ENCODE assay signal across 25 cellular contexts in the genomic region with DNA sequence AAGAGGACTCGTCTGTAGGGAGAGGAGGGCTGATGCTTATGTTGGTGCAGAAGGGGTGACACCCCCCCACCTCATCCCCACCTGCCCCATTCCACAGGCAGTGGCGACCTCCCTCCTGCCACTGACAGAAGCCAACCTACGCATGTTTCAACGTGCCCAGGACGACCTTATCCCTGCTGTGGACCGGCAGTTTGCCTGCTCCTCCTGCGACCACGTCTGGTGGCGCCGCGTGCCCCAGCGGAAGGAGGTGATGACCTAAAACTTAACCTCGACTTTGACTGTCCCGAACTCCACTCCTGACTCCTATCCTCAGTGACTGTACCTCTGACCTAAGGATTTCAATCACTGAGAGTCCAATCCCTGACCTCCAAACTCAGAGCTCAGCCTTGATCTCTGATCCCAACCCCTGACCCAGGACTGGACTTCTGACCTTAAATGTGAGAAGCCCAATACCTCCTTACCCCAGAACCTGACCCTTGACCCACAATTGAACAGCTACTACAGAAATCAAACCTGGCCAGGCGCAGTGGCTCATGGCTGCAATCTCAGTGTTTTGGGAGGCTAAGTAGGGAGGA. TPM values are rescaled to one million over a fixed set of nuclear protein-coding genes. Genes with fewer than 3 reads are reported as not detected.
DNase-seq lines count a peak whose midpoint lies in the region; ATAC-seq and TF ChIP-seq lines count a peak whose summit lies in the region.
"Had no signal": no experiment of that assay in that cellular context is flagged by ENCODE, and none has a peak within 500 bp of the region (broad histone marks: within the 10 kb centered on the region; RNA-seq: fewer than 3 reads in every experiment).

No MANE protein-coding gene starts in this region.

- no peaks in the 10 kb centered on the region for H3K27me3 Mint-ChIP-seq in activated CD8-positive, alpha-beta memory T cell treated with anti-CD3 and anti-CD28 coated beads, Interleukin-2, amount 10 ng/mL, durations not matched to agents 7 days and 5 days
- H3K27me3 Mint-ChIP-seq in activated T-helper 17 cell treated with anti-CD3 and anti-CD28 coated beads, Interleukin-2, amount 50 U/mL, for 72 hours, result no peaks in the 10 kb centered on the region

- no peak overlapping the region for H2AFZ ChIP-seq in osteoblast (ENCODE audit: low read length)

- peaks cover 41% of the 10 kb centered on the region for H3K4me1 Mint-ChIP-seq in activated CD8-positive, alpha-beta memory T cell treated with anti-CD3 and anti-CD28 coated beads, Interleukin-2, amount 10 ng/mL, durations not matched to agents 7 days and 5 days
- peaks cover 7% of the 10 kb centered on the region for H3K4me1 Mint-ChIP-seq in activated T-helper 17 cell treated with anti-CD3 and anti-CD28 coated beads, Interleukin-2, amount 50 U/mL, for 72 hours

- CTCF ChIA-PET in activated CD8-positive, alpha-beta memory T cell treated with anti-CD3 and anti-CD28 coated beads, Interleukin-2, amount 10 ng/mL, durations not matched to agents 7 days and 5 days (lab: Charles Lee), result interaction anchor here (1.0 kb wide), 3 partner anchors 9 to 14 kb away, joined by 3 to 6 read pairs (median 4); no protein-coding TSS in a partner anchor

- H3K4me1 ChIP-seq in osteoblast (ENCODE audit: insufficient read depth, low read length) (peaks cover 3% of the 10 kb centered on the region), prostate gland (replicated peaks) (no peaks in the 10 kb centered on the region)
- H3K4me1 ChIP-seq: BE2C, upper lobe of right lung had no signal

- TF ChIP-seq CTCF in osteoblast (IDR thresholded peaks at IDR 0.05; ENCODE audit: extremely low read depth, low read depth, low read length) (no peak), GM13976 (IDR thresholded peaks at IDR 0.05; ENCODE audit: borderline replicate concordance, control extremely low read depth, extremely low read depth, insufficient read depth, missing control alignments) (no peak), prostate gland (IDR thresholded peaks at IDR 0.05) (no peak)

- intact Hi-C loops in prostate gland (cut with DNase I), result no loop called here

- peaks cover 4% of the 10 kb centered on the region for H4K20me1 ChIP-seq in osteoblast (ENCODE audit: insufficient read depth, low read length)

- H3K4me2 ChIP-seq in osteoblast (ENCODE audit: insufficient read depth, low read length), result no peak overlapping the region

- H3K27ac ChIP-seq in osteoblast (ENCODE audit: low read depth, low read length) (no peak overlapping the region), prostate gland (no peak overlapping the region)
- H3K27ac ChIP-seq: brain microvascular endothelial cell, heart left ventricle, HL-60, neutrophil, upper lobe of right lung had no signal

- H3K4me3 Mint-ChIP-seq in activated CD8-positive, alpha-beta memory T cell treated with anti-CD3 and anti-CD28 coated beads, Interleukin-2, amount 10 ng/mL, durations not matched to agents 7 days and 5 days, result no peak overlapping the region
- H3K4me3 Mint-ChIP-seq in activated T-helper 17 cell treated with anti-CD3 and anti-CD28 coated beads, Interleukin-2, amount 50 U/mL, for 72 hours, result no peak overlapping the region
- H3K4me3 Mint-ChIP-seq: WTC11 had no signal

- H3K27ac Mint-ChIP-seq in activated CD8-positive, alpha-beta memory T cell treated with anti-CD3 and anti-CD28 coated beads, Interleukin-2, amount 10 ng/mL, durations not matched to agents 7 days and 5 days, result peak overlapping the region; percentile 37
- peak overlapping the region; percentile 58 for H3K27ac Mint-ChIP-seq in activated T-helper 17 cell treated with anti-CD3 and anti-CD28 coated beads, Interleukin-2, amount 50 U/mL, for 72 hours
- H3K27ac Mint-ChIP-seq: WTC11 had no signal

- H3K9me3 ChIP-seq in osteoblast (ENCODE audit: low read depth, low read length), result no peaks in the 10 kb centered on the region
- H3K9me3 ChIP-seq in prostate gland, result no peaks in the 10 kb centered on the region
- H3K9me3 ChIP-seq: BE2C, neutrophil, upper lobe of right lung had no signal

- 77% methylated on average over 15 of the region's 15 CpGs for WGBS in prostate gland

- H3K4me3 ChIP-seq in osteoblast (ENCODE audit: insufficient read depth, low read length) (no peak overlapping the region), prostate gland (no peak overlapping the region)
- H3K4me3 ChIP-seq: heart left ventricle, upper lobe of right lung had no signal

- H3K9me3 Mint-ChIP-seq in activated CD8-positive, alpha-beta memory T cell treated with anti-CD3 and anti-CD28 coated beads, Interleukin-2, amount 10 ng/mL, durations not matched to agents 7 days and 5 days (ENCODE audit: low read depth), result no peaks in the 10 kb centered on the region
- no peaks in the 10 kb centered on the region for H3K9me3 Mint-ChIP-seq in activated T-helper 17 cell treated with anti-CD3 and anti-CD28 coated beads, Interleukin-2, amount 50 U/mL, for 72 hours
- H3K9me3 Mint-ChIP-seq: WTC11 had no signal

- no peak for ATAC-seq in activated CD8-positive, alpha-beta memory T cell treated with anti-CD3 and anti-CD28 coated beads, Interleukin-2, amount 10 ng/mL, durations not matched to agents 7 days and 5 days
- ATAC-seq in activated T-helper 17 cell treated with anti-CD3 and anti-CD28 coated beads, Interleukin-2, amount 50 U/mL, for 72 hours (replicated peaks), result no peak
- ATAC-seq: heart left ventricle, upper lobe of right lung, WTC11 had no signal

- no peaks in the 10 kb centered on the region for H3K27me3 ChIP-seq in osteoblast (ENCODE audit: insufficient read depth, low read length)
- no peaks in the 10 kb centered on the region for H3K27me3 ChIP-seq in prostate gland (replicated peaks; ENCODE audit: insufficient read depth)
- H3K27me3 ChIP-seq: brain microvascular endothelial cell, heart left ventricle, neutrophil, upper lobe of right lung had no signal

- TF ChIP-seq POLR2A in GM18951 (IDR thresholded peaks at IDR 0.05; ENCODE audit: extremely low read depth, insufficient read depth, insufficient read length) (peak; percentile 28), prostate gland (IDR thresholded peaks at IDR 0.05) (no peak)

- H3K79me2 ChIP-seq in osteoblast (ENCODE audit: insufficient read depth, low read length), result no peaks in the 10 kb centered on the region

- no peak for DNase-seq in activated CD8-positive, alpha-beta memory T cell treated with anti-CD3 and anti-CD28 coated beads, Interleukin-2, amount 10 ng/mL, durations not matched to agents 7 days and 5 days
- no peak for DNase-seq in activated CD8-positive, alpha-beta memory T cell treated with anti-CD3 and anti-CD28 coated beads, Interleukin-2, amount 50 U/mL, for 4 hours
- DNase-seq in osteoblast (ENCODE audit: insufficient read length, low spot score, missing footprints) (peak; percentile 82), GM13976 (ENCODE audit: low spot score) (no peak), prostate gland (ENCODE audit: low spot score) (no peak), GM19240 (ENCODE audit: insufficient read length, low spot score) (no peak)
- DNase-seq: BE2C; brain microvascular endothelial cell; COR-L47; effector CD8-positive, alpha-beta T cell; erythroblast; foreskin fibroblast; heart left ventricle; mammary epithelial cell; NCI-H1105; NCI-H2029 treated with DMSO at 0.1 percent for 48 hours; NCI-H226; NCI-H774; T1000; upper lobe of right lung had no signal

- in situ Hi-C loops in GM18951 (cut with MboI; ENCODE audit: low sequenced_read_pairs, unreplicated experiment), result no loop called here
- in situ Hi-C loops in GM13976 (cut with MboI; ENCODE audit: low sequenced_read_pairs, unreplicated experiment), result no loop called here

- H3K36me3 ChIP-seq in osteoblast (ENCODE audit: insufficient read depth, low read length) (peaks cover 9% of the 10 kb centered on the region), prostate gland (no peaks in the 10 kb centered on the region)
- H3K36me3 ChIP-seq: BE2C had no signal

- H3K36me3 Mint-ChIP-seq in activated CD8-positive, alpha-beta memory T cell treated with anti-CD3 and anti-CD28 coated beads, Interleukin-2, amount 10 ng/mL, durations not matched to agents 7 days and 5 days, result peaks cover 58% of the 10 kb centered on the region
- H3K36me3 Mint-ChIP-seq in activated T-helper 17 cell treated with anti-CD3 and anti-CD28 coated beads, Interleukin-2, amount 50 U/mL, for 72 hours (ENCODE audit: low read depth), result peaks cover 70% of the 10 kb centered on the region

RNA-seq across cellular contexts. Expression of a gene that starts 3.8 kb away (rescaled TPM):
- 100 to 1,000 TPM in 1 of 2 experiments, 10 to 100 TPM in 1; 95.3 to 146 TPM for total RNA-seq in activated CD8-positive, alpha-beta memory T cell treated with anti-CD3 and anti-CD28 coated beads, Interleukin-2, amount 10 ng/mL, durations not matched to agents 7 days and 5 days
- total RNA-seq in activated T-helper 17 cell treated with anti-CD3 and anti-CD28 coated beads, Interleukin-2, amount 50 U/mL, for 72 hours, result 10 to 100 TPM; 52.5 to 65.0 TPM
- total RNA-seq in osteoblast, result 20.6 and 22.4 TPM in 2 replicates
- total RNA-seq in prostate gland, result 10 to 100 TPM; 23.5 to 36.0 TPM

RNA-seq across cellular contexts. Expression of a gene that starts 12.6 kb away (rescaled TPM):
- total RNA-seq in activated CD8-positive, alpha-beta memory T cell treated with anti-CD3 and anti-CD28 coated beads, Interleukin-2, amount 10 ng/mL, durations not matched to agents 7 days and 5 days, result 1 to 10 TPM; 2.7 to 3.3 TPM
- 10 to 100 TPM in 1 of 2 donors, 1 to 10 TPM in 1; 5.7 to 47.0 TPM for total RNA-seq in activated T-helper 17 cell treated with anti-CD3 and anti-CD28 coated beads, Interleukin-2, amount 50 U/mL, for 72 hours
- total RNA-seq in osteoblast (not detected in 2 replicates), prostate gland (1 to 10 TPM in 1 of 2 donors, not detected in 1; 2.4 TPM)
- total RNA-seq: mammary epithelial cell had no signal

RNA-seq across cellular contexts. Expression of a gene that starts 16.3 kb away (rescaled TPM):
- total RNA-seq in activated CD8-positive, alpha-beta memory T cell treated with anti-CD3 and anti-CD28 coated beads, Interleukin-2, amount 10 ng/mL, durations not matched to agents 7 days and 5 days, result 100 to 1,000 TPM in 1 of 2 experiments, 10 to 100 TPM in 1; 98.5 to 115 TPM
- 100 to 1,000 TPM; 205 to 372 TPM for total RNA-seq in activated T-helper 17 cell treated with anti-CD3 and anti-CD28 coated beads, Interleukin-2, amount 50 U/mL, for 72 hours
- total RNA-seq in osteoblast, result 19.2 and 20.9 TPM in 2 replicates
- total RNA-seq in prostate gland, result 10 to 100 TPM; 27.6 to 47.2 TPM

RNA-seq across cellular contexts. Expression of a gene that starts 21.6 kb away (rescaled TPM):
- 10 to 100 TPM; 36.0 to 43.7 TPM for total RNA-seq in activated CD8-positive, alpha-beta memory T cell treated with anti-CD3 and anti-CD28 coated beads, Interleukin-2, amount 10 ng/mL, durations not matched to agents 7 days and 5 days
- 100 to 1,000 TPM; 114 to 237 TPM for total RNA-seq in activated T-helper 17 cell treated with anti-CD3 and anti-CD28 coated beads, Interleukin-2, amount 50 U/mL, for 72 hours
- 2.1 and 2.2 TPM in 2 replicates for total RNA-seq in osteoblast
- 10 to 100 TPM in 1 of 2 donors, 1 to 10 TPM in 1; 9.2 to 20.8 TPM for total RNA-seq in prostate gland

RNA-seq across cellular contexts. Expression of a gene that starts 29.8 kb away (rescaled TPM):
- total RNA-seq in activated CD8-positive, alpha-beta memory T cell treated with anti-CD3 and anti-CD28 coated beads, Interleukin-2, amount 10 ng/mL, durations not matched to agents 7 days and 5 days, result 100 to 1,000 TPM; 216 to 256 TPM
- total RNA-seq in activated T-helper 17 cell treated with anti-CD3 and anti-CD28 coated beads, Interleukin-2, amount 50 U/mL, for 72 hours, result 100 to 1,000 TPM; 174 to 235 TPM
- total RNA-seq in osteoblast (226 and 252 TPM in 2 replicates), prostate gland (100 to 1,000 TPM; 264 to 300 TPM)
